12 cellular contexts compared by ENCODE assay signal in genomic region chr2:168137510-168138180, GRCh38.
A peak's percentile ranks its signal among the peaks of the same experiment; 100 is the strongest.
DNase-seq lines count a peak whose midpoint lies in the region; ATAC-seq and TF ChIP-seq lines count a peak whose summit lies in the region.
"Had no signal": no experiment of that assay in that cellular context is flagged by ENCODE, and none has a peak within 500 bp of the region (broad histone marks: within the 10 kb centered on the region; RNA-seq: fewer than 3 reads in every experiment).

No MANE protein-coding gene starts in this region.

- H3K4me3 ChIP-seq in BLaER1, result no peak overlapping the region

- no peaks in the 10 kb centered on the region for H3K27me3 ChIP-seq in BLaER1

- ATAC-seq in GM19397 (IDR thresholded peaks at IDR 0.05; ENCODE audit: unreplicated experiment) (peak; percentile 48), activated B cell treated with CpG ODN at 0.5 μM for 24 hours (ENCODE audit: low read depth) (peak; percentile 31), GM18502 (IDR thresholded peaks at IDR 0.05; ENCODE audit: poor library complexity, unreplicated experiment) (no peak)

- CTCF ChIA-PET in activated B cell treated with CpG ODN at 0.5 μM for 24 hours (lab: Charles Lee), result interaction anchor here (0.6 to 1.3 kb wide), 4 partner anchors 19 to 1598 kb away, joined by 4 to 7 read pairs (median 5); no protein-coding TSS in a partner anchor

- peak overlapping the region; percentile 78 for H3K4me2 ChIP-seq in BLaER1

- no peak overlapping the region for H3K4me3 Mint-ChIP-seq in activated B cell treated with CpG ODN at 0.5 μM for 24 hours

- H3K4me1 Mint-ChIP-seq in activated B cell treated with CpG ODN at 0.5 μM for 24 hours, result peaks cover 24% of the 10 kb centered on the region

- H3K36me3 Mint-ChIP-seq in activated B cell treated with CpG ODN at 0.5 μM for 24 hours (ENCODE audit: low read depth), result peaks cover 22% of the 10 kb centered on the region

- no peak overlapping the region for H3K9ac ChIP-seq in BLaER1

- no peak for DNase-seq in activated B cell treated with CpG ODN at 0.5 μM for 24 hours
- peak; percentile 37 for DNase-seq in left kidney (ENCODE audit: low read depth, low spot score)
- no peak for DNase-seq in pons (ENCODE audit: low spot score)
- no peak for DNase-seq in D341Med (ENCODE audit: low spot score)
- DNase-seq in COLO829 (ENCODE audit: low spot score), result no peak
- DNase-seq: activated CD4-positive, alpha-beta T cell treated with anti-CD3 and anti-CD28 coated beads for 4 hours; NCI-H1105 treated with DMSO at 0.1 percent for 48 hours; occipital lobe; RPMI8226 had no signal

- H4K20me1 ChIP-seq in BLaER1, result no peaks in the 10 kb centered on the region

- no peaks in the 10 kb centered on the region for H3K9me3 Mint-ChIP-seq in activated B cell treated with CpG ODN at 0.5 μM for 24 hours

- H3K9me3 ChIP-seq in BLaER1, result no peaks in the 10 kb centered on the region

- peaks cover 68% of the 10 kb centered on the region for H3K36me3 ChIP-seq in BLaER1

- H3K27ac ChIP-seq in BLaER1, result peak overlapping the region; percentile 71

- intact Hi-C loops in activated B cell treated with CpG ODN at 0.5 μM for 24 hours (cut with micrococcal nuclease), result loop anchor here (2.0 kb wide), 2 partner anchors 75 to 783 kb away; no protein-coding TSS in a partner anchor

- no peaks in the 10 kb centered on the region for H3K27me3 Mint-ChIP-seq in activated B cell treated with CpG ODN at 0.5 μM for 24 hours

- peaks cover 55% of the 10 kb centered on the region for H3K4me1 ChIP-seq in BLaER1

- POLR2A ChIA-PET in activated B cell treated with CpG ODN at 0.5 μM for 24 hours (lab: Charles Lee), result interaction anchor here (0.5 kb wide), 1 partner anchor 110 kb away, joined by 3 read pairs; the partner anchor contains the start of gene STK39

- no peak for TF ChIP-seq CTCF in activated B cell treated with CpG ODN at 0.5 μM for 24 hours (IDR thresholded peaks at IDR 0.05)

- peak overlapping the region; percentile 26 for H3K27ac Mint-ChIP-seq in activated B cell treated with CpG ODN at 0.5 μM for 24 hours
